In the genomic region with DNA sequence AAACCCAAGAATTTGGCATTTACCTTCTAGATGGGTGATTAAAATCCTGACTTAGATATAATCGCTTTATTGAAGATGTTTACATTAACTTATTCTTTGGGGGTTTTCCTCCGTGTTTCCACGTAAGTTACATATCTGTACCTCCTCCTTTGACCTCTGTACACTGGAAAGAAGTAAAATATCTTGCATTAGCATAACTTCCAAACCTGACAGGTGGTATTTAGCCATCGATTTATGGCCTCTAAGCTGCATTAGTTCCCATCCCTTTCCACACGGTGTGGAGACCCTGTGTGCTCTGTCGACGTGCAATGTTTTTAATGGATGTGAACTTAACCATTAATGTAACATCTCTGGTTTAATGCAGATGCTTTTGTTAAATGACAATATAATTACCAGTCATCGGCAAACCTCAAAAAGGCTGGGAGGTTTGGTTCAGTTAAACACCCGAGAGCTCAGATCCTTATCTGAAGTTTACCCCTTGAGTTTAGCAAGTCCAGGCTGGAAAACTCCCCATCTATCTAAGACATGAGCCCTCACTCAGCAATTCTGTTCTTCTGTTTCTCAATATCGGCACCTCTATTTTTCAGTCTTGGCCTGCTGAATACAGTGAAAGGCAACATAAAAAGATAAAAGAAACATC, we compare ENCODE assay signal across 1 cellular context.
TF ChIP-seq lines count a peak whose summit lies in the region.

No MANE protein-coding gene starts in this region.

TF ChIP-seq in GM23338, 12 proteins besides CTCF, POLR2A, EP300 and RAD21:
- TF ChIP-seq, protein P1, sequence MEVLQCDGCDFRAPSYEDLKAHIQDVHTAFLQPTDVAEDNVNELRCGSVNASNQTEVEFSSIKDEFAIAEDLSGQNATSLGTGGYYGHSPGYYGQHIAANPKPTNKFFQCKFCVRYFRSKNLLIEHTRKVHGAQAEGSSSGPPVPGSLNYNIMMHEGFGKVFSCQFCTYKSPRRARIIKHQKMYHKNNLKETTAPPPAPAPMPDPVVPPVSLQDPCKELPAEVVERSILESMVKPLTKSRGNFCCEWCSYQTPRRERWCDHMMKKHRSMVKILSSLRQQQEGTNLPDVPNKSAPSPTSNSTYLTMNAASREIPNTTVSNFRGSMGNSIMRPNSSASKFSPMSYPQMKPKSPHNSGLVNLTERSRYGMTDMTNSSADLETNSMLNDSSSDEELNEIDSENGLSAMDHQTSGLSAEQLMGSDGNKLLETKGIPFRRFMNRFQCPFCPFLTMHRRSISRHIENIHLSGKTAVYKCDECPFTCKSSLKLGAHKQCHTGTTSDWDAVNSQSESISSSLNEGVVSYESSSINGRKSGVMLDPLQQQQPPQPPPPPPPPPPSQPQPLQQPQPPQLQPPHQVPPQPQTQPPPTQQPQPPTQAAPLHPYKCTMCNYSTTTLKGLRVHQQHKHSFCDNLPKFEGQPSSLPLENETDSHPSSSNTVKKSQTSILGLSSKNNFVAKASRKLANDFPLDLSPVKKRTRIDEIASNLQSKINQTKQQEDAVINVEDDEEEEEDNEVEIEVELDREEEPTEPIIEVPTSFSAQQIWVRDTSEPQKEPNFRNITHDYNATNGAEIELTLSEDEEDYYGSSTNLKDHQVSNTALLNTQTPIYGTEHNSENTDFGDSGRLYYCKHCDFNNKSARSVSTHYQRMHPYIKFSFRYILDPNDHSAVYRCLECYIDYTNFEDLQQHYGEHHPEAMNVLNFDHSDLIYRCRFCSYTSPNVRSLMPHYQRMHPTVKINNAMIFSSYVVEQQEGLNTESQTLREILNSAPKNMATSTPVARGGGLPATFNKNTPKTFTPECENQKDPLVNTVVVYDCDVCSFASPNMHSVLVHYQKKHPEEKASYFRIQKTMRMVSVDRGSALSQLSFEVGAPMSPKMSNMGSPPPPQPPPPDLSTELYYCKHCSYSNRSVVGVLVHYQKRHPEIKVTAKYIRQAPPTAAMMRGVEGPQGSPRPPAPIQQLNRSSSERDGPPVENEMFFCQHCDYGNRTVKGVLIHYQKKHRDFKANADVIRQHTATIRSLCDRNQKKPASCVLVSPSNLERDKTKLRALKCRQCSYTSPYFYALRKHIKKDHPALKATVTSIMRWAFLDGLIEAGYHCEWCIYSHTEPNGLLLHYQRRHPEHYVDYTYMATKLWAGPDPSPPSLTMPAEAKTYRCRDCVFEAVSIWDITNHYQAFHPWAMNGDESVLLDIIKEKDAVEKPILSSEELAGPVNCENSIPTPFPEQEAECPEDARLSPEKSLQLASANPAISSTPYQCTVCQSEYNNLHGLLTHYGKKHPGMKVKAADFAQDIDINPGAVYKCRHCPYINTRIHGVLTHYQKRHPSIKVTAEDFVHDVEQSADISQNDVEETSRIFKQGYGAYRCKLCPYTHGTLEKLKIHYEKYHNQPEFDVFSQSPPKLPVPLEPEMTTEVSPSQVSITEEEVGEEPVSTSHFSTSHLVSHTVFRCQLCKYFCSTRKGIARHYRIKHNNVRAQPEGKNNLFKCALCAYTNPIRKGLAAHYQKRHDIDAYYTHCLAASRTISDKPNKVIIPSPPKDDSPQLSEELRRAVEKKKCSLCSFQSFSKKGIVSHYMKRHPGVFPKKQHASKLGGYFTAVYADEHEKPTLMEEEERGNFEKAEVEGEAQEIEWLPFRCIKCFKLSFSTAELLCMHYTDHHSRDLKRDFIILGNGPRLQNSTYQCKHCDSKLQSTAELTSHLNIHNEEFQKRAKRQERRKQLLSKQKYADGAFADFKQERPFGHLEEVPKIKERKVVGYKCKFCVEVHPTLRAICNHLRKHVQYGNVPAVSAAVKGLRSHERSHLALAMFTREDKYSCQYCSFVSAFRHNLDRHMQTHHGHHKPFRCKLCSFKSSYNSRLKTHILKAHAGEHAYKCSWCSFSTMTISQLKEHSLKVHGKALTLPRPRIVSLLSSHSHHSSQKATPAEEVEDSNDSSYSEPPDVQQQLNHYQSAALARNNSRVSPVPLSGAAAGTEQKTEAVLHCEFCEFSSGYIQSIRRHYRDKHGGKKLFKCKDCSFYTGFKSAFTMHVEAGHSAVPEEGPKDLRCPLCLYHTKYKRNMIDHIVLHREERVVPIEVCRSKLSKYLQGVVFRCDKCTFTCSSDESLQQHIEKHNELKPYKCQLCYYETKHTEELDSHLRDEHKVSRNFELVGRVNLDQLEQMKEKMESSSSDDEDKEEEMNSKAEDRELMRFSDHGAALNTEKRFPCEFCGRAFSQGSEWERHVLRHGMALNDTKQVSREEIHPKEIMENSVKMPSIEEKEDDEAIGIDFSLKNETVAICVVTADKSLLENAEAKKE (CRISPR knock-in tag; IDR thresholded peaks at IDR 0.05), result no peak
- no peak for TF ChIP-seq JUNB (IDR thresholded peaks at IDR 0.05; ENCODE audit: unreplicated experiment)
- no peak for TF ChIP-seq CREB1 (CRISPR knock-in tag; IDR thresholded peaks at IDR 0.05; ENCODE audit: low read depth)
- TF ChIP-seq ZNF114 (CRISPR knock-in tag; IDR thresholded peaks at IDR 0.05), result no peak
- no peak for TF ChIP-seq EZH2 (IDR thresholded peaks at IDR 0.05; ENCODE audit: low read depth, unreplicated experiment)
- TF ChIP-seq ZNF331 (CRISPR knock-in tag; IDR thresholded peaks at IDR 0.05; ENCODE audit: low read depth), result no peak
- TF ChIP-seq EZH2phosphoT487 (IDR thresholded peaks at IDR 0.05; ENCODE audit: unreplicated experiment), result no peak
- TF ChIP-seq NANOG (IDR thresholded peaks at IDR 0.05; ENCODE audit: borderline replicate concordance), result no peak
- TF ChIP-seq, protein P2, sequence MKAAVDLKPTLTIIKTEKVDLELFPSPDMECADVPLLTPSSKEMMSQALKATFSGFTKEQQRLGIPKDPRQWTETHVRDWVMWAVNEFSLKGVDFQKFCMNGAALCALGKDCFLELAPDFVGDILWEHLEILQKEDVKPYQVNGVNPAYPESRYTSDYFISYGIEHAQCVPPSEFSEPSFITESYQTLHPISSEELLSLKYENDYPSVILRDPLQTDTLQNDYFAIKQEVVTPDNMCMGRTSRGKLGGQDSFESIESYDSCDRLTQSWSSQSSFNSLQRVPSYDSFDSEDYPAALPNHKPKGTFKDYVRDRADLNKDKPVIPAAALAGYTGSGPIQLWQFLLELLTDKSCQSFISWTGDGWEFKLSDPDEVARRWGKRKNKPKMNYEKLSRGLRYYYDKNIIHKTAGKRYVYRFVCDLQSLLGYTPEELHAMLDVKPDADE (IDR thresholded peaks at IDR 0.05), result no peak
- TF ChIP-seq STAT1 (IDR thresholded peaks at IDR 0.05; ENCODE audit: unreplicated experiment), result no peak
- TF ChIP-seq POLR2AphosphoS5 (IDR thresholded peaks at IDR 0.05; ENCODE audit: low read depth), result no peak
